Comparison of ENCODE assay signal across 15 cellular contexts in the genomic region with DNA sequence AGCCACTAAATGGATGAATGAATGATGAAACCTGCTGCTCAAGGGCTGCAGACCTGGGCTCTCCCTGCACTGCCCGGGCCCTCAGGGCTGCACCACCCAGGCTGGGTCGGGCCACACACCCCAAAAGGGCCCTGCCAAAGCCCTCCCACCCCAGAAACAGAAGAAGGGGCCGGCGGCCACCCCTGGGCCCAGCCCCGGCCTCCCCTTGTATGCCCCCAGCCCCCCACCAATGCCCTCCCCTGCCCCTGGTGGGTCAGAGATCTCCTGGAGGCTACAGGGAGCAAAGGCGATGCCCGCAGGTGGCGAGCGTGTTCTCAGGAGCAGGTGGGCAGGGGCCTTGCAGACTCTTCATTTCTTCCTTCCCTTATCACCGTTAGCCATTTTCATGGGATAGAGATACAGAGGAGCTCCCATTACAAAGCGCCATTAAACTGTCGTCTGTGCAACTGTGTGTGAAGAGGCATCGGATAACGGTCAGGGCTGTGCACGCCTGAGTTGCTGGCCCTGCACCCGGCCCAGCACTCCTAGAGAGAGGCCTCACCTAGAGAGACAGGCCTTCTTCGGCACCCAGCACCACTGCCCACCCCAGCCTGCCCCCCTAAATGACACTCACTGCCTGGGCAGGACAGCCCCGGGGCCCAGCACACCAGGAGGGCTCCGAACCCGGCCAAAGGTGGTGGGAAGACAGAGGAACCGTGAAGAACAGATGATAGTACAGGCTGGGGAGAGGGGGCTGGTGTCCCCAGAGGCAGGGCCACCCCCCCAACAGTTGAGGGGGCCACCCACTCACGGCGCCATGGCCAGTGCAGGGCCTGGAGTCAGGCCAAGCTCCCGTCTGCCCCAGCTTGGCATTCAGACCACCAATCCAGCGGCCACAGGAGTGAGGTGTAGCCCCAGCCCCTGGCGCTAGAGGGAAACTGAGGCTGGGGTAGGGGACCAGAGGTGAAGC.
DNase-seq lines count a peak whose midpoint lies in the region; ATAC-seq and TF ChIP-seq lines count a peak whose summit lies in the region.
"Had no signal": no experiment of that assay in that cellular context is flagged by ENCODE, and none has a peak within 500 bp of the region (broad histone marks: within the 10 kb centered on the region; RNA-seq: fewer than 3 reads in every experiment).

No MANE protein-coding gene starts in this region.

- ATAC-seq in Panc1 (peak; percentile 46; the same call in 1 of the 2 replicates), lower lobe of right lung (no peak)

- in situ Hi-C loops in Panc1 (cut with HindIII; ENCODE audit: low pct_unique_long_range_greater_than_20kb, low sequenced_read_pairs) = no loop called here

- no peaks in the 10 kb centered on the region for H3K36me3 ChIP-seq in Panc1 (ENCODE audit: control insufficient read depth, insufficient read depth, low read length)
- no peaks in the 10 kb centered on the region for H3K36me3 ChIP-seq in lower lobe of right lung

- H3K4me1 ChIP-seq in Panc1 (ENCODE audit: control insufficient read depth, insufficient read depth, low read length) = peaks cover 4% of the 10 kb centered on the region; the same call in 1 of the 2 replicates
- H3K4me1 ChIP-seq in lower lobe of right lung = peaks cover 8% of the 10 kb centered on the region

- DNase-seq in NCI-H2196 (lab: John Stamatoyannopoulos, UW; ENCODE audit: unreplicated experiment) = peak; percentile 13
- no peak for DNase-seq in NCI-H2196 treated with DMSO at 0.1 percent for 48 hours (lab: John Stamatoyannopoulos, UW; ENCODE audit: unreplicated experiment)
- peak; percentile 28 to 78 for DNase-seq in NCI-H526 (lab: John Stamatoyannopoulos, UW)
- no peak for DNase-seq in Panc1 (ENCODE audit: low read depth, low spot score)
- DNase-seq in lower lobe of right lung = no peak
- no peak for DNase-seq in D341Med (ENCODE audit: low spot score)
- DNase-seq in AG20443 (ENCODE audit: low spot score) = no peak
- DNase-seq: CD4-positive, CD25-positive, alpha-beta regulatory T cell; DMS153; NCI-H1092 treated with DMSO at 0.1 percent for 48 hours; NCI-H1436 treated with DMSO at 0.1 percent for 48 hours; NCI-H1930; NCI-H446 treated with DMSO at 0.1 percent for 48 hours; NCI-H774 had no signal

- POLR2A ChIA-PET in Panc1 (lab: Charles Lee) = no interaction called here

- H3K4me3 ChIP-seq in Panc1 (ENCODE audit: low read depth in 2 of 2, low read length in 2 of 2) (no peak overlapping the region), lower lobe of right lung (peak overlapping the region; percentile 49)

- CTCF ChIA-PET in Panc1 (lab: Charles Lee) = interaction anchor here (0.7 kb wide), 1 partner anchor 23 kb away, joined by 8 read pairs; no protein-coding TSS in a partner anchor

- H3K27ac ChIP-seq in Panc1 (ENCODE audit: low read length) = no peak overlapping the region
- H3K27ac ChIP-seq in lower lobe of right lung = no peak overlapping the region
- H3K27ac ChIP-seq: KMS-11 had no signal

- no peaks in the 10 kb centered on the region for H3K27me3 ChIP-seq in Panc1 (ENCODE audit: control insufficient read depth, insufficient read depth, low read length)
- peaks cover 32% of the 10 kb centered on the region for H3K27me3 ChIP-seq in lower lobe of right lung (ENCODE audit: low read depth)

- intact Hi-C loops in Panc1 (cut with micrococcal nuclease; ENCODE audit: unreplicated experiment) (no loop called here), lower lobe of right lung (cut with DNase I) (no loop called here)

- no TSS peak for BruUV-seq in Panc1 (replicated peaks; lab: Mats Ljungman, UMichigan)

- H3K9me3 ChIP-seq in Panc1 (ENCODE audit: control insufficient read depth, insufficient read depth, low read depth, low read length) = no peaks in the 10 kb centered on the region
- H3K9me3 ChIP-seq in lower lobe of right lung = no peaks in the 10 kb centered on the region

- TF ChIP-seq CTCF in Panc1 (IDR thresholded peaks at IDR 0.05) (no peak), lower lobe of right lung (IDR thresholded peaks at IDR 0.05) (no peak)

Comparison
In these comparisons a context has a peak if more than half of its experiments do, and no peak if none do; other contexts are left out.
1. DNase-seq: peak in NCI-H2196 (single experiment) and NCI-H526 (2 of 2); none in NCI-H2196 treated with DMSO at 0.1 percent for 48 hours (single experiment), Panc1 (single experiment), lower lobe of right lung (single experiment), D341Med (single experiment) and AG20443 (single experiment).